In the genomic region with DNA sequence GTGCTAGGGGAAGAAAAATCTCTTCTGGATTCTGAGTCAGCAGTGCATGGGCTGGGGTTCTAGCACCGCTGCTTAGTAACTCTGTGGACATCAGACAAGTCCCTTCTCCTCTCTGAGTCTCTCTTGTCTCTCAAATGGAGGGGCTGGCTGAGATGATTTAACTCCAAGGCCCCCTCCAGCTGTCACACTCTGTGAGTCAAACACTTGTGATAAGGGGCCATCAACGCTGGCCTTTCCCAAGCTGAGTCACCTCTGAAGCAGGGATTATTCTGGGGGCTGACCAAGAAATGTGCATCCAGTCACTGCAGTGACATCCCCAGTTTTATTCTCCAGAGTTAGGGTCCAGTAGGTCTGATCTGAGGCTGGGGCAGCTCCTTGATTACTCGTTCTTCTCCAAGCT, we compare ENCODE assay signal across 16 cellular contexts.
DNase-seq lines count a peak whose midpoint lies in the region; ATAC-seq, FAIRE-seq and TF ChIP-seq lines count a peak whose summit lies in the region.
"Had no signal": no experiment of that assay in that cellular context is flagged by ENCODE, and none has a peak within 500 bp of the region (broad histone marks: within the 10 kb centered on the region; RNA-seq: fewer than 3 reads in every experiment).

No MANE protein-coding gene starts in this region.

- H4K20me1 ChIP-seq in GM12878 (ENCODE audit: control insufficient read depth, insufficient read depth) = no peaks in the 10 kb centered on the region

- H3K4me2 ChIP-seq in GM12878 (ENCODE audit: control insufficient read depth, insufficient read depth) = peak overlapping the region; percentile 31
- H3K4me2 ChIP-seq: A549 had no signal

- DNase-seq in activated naive CD8-positive, alpha-beta T cell treated with anti-CD3 and anti-CD28 coated beads, Interleukin-2, amount 50 U/mL, for 24 hours = no peak
- DNase-seq in activated naive CD8-positive, alpha-beta T cell treated with anti-CD3 and anti-CD28 coated beads for 36 hours = no peak
- DNase-seq in GM12878 (ENCODE audit: low read depth, low spot score) (no peak), body of pancreas (no peak), esophagus muscularis mucosa (ENCODE audit: extremely low spot score) (no peak), dermis blood vessel endothelial cell (no peak)
- DNase-seq: activated CD4-positive, alpha-beta T cell treated with anti-CD3 and anti-CD28 coated beads, Interleukin-2, amount 10 ng/mL, durations not matched to agents 7 days and 5 days; aorta; mammary epithelial cell; NCI-H2029; NCI-H774; SHP77 treated with DMSO at 0.1 percent for 48 hours had no signal

- no peak for TF ChIP-seq POLR2A in GM12878 (IDR thresholded peaks at IDR 0.05; ENCODE audit: low read depth, low read length)
- no peak for TF ChIP-seq POLR2A in body of pancreas (IDR thresholded peaks at IDR 0.05)
- no peak for TF ChIP-seq POLR2A in esophagus muscularis mucosa (IDR thresholded peaks at IDR 0.05; ENCODE audit: low read depth)

- 33% methylated on average over 3 of the region's 3 CpGs for WGBS in GM12878 (ENCODE audit: insufficient coverage, insufficient replicate concordance, low lambda C conversion rate, missing lambda C conversion rate)
- 70 to 78% methylated on average over 3 of the region's 3 CpGs for WGBS in body of pancreas, 2 donors
- 87% methylated on average over 3 of the region's 3 CpGs for WGBS in esophagus muscularis mucosa

- no peak for TF ChIP-seq RAD21 in GM12878 (IDR thresholded peaks at IDR 0.05; ENCODE audit: insufficient read depth, low read depth, low read length)

- H3K4me1 ChIP-seq in GM12878 (ENCODE audit: control insufficient read depth, insufficient read depth, low read length) (peaks cover 15% of the 10 kb centered on the region), body of pancreas (peaks cover 45% of the 10 kb centered on the region), esophagus muscularis mucosa (peaks cover 9 to 19% (median 15%) of the 10 kb centered on the region in 4 donors)
- H3K4me1 ChIP-seq: A549 had no signal

- no peaks in the 10 kb centered on the region for H3K27me3 Mint-ChIP-seq in activated naive CD8-positive, alpha-beta T cell treated with anti-CD3 and anti-CD28 coated beads, Interleukin-2, amount 50 U/mL, for 24 hours
- no peaks in the 10 kb centered on the region for H3K27me3 Mint-ChIP-seq in activated naive CD8-positive, alpha-beta T cell treated with anti-CD3 and anti-CD28 coated beads for 36 hours
- H3K27me3 Mint-ChIP-seq: activated CD4-positive, alpha-beta T cell treated with anti-CD3 and anti-CD28 coated beads, Interleukin-2, amount 10 ng/mL, durations not matched to agents 7 days and 5 days had no signal

- TF ChIP-seq CTCF in GM12878 (IDR thresholded peaks at IDR 0.05 in 2 of 3, conservative IDR thresholded peaks at IDR 0.05 in 1 of 3; ENCODE audit: control insufficient read depth in 2 of 3, extremely low read depth in 1 of 3, insufficient read depth in 1 of 3, low read depth in 3 of 3, low read length in 3 of 3) = no peak
- TF ChIP-seq CTCF in body of pancreas (IDR thresholded peaks at IDR 0.05) = no peak
- TF ChIP-seq CTCF in esophagus muscularis mucosa (IDR thresholded peaks at IDR 0.05) = no peak

- H3K36me3 Mint-ChIP-seq in activated naive CD8-positive, alpha-beta T cell treated with anti-CD3 and anti-CD28 coated beads, Interleukin-2, amount 50 U/mL, for 24 hours (ENCODE audit: low read depth) = no peaks in the 10 kb centered on the region
- no peaks in the 10 kb centered on the region for H3K36me3 Mint-ChIP-seq in activated naive CD8-positive, alpha-beta T cell treated with anti-CD3 and anti-CD28 coated beads for 36 hours

- peak; percentile 20 for ATAC-seq in activated naive CD8-positive, alpha-beta T cell treated with anti-CD3 and anti-CD28 coated beads, Interleukin-2, amount 50 U/mL, for 24 hours
- ATAC-seq in HG03460 (IDR thresholded peaks at IDR 0.05; ENCODE audit: unreplicated experiment) (peak; percentile 6), GM12878 (peak; percentile 26), body of pancreas (no peak), GM21360 (IDR thresholded peaks at IDR 0.05; ENCODE audit: unreplicated experiment) (no peak)
- ATAC-seq: A549 had no signal

- in situ Hi-C loops in GM12878 (cut with MboI) = no loop called here

- H3K4me3 Mint-ChIP-seq in activated naive CD8-positive, alpha-beta T cell treated with anti-CD3 and anti-CD28 coated beads, Interleukin-2, amount 50 U/mL, for 24 hours = no peak overlapping the region
- no peak overlapping the region for H3K4me3 Mint-ChIP-seq in activated naive CD8-positive, alpha-beta T cell treated with anti-CD3 and anti-CD28 coated beads for 36 hours
- H3K4me3 Mint-ChIP-seq: activated CD4-positive, alpha-beta T cell treated with anti-CD3 and anti-CD28 coated beads, Interleukin-2, amount 10 ng/mL, durations not matched to agents 7 days and 5 days; activated T-helper 1 cell treated with anti-CD3 and anti-CD28 coated beads, Interleukin-12 subunit alpha, Interleukin-12 subunit beta, Interleukin-2, Interleukin-4 antibody, amounts not matched to agents 30 ng/mL and 10 ng/mL and 1 ng/mL, durations not matched to agents 14 hours and 24 hours and 36 hours had no signal

- no peaks in the 10 kb centered on the region for H3K36me3 ChIP-seq in GM12878 (ENCODE audit: control insufficient read depth in 2 of 2, insufficient read depth in 2 of 2, low read length in 1 of 2)
- no peaks in the 10 kb centered on the region for H3K36me3 ChIP-seq in body of pancreas (replicated peaks in 1 of 2; ENCODE audit: insufficient read depth in 1 of 2, low read depth in 2 of 2)
- no peaks in the 10 kb centered on the region for H3K36me3 ChIP-seq in esophagus muscularis mucosa

- no peaks in the 10 kb centered on the region for H3K9me3 ChIP-seq in GM12878 (replicated peaks; ENCODE audit: control insufficient read depth, insufficient read depth, low read length)
- no peaks in the 10 kb centered on the region for H3K9me3 ChIP-seq in body of pancreas
- H3K9me3 ChIP-seq in esophagus muscularis mucosa = no peaks in the 10 kb centered on the region
- H3K9me3 ChIP-seq: A549 had no signal

- SMC1A ChIA-PET in GM12878 (lab: Charles Lee; ENCODE audit: uncharacterized antibody, unreplicated experiment) = interaction anchor here (0.7 to 3.6 kb wide), 12 partner anchors 9 to 466 kb away, joined by 3 to 11 read pairs (median 4); a partner anchor contains a TSS

- TF ChIP-seq EP300 in GM12878 (IDR thresholded peaks at IDR 0.05; ENCODE audit: borderline replicate concordance in 1 of 2, control insufficient read depth in 1 of 2, low read depth in 2 of 2, low read length in 2 of 2) = no peak
- no peak for TF ChIP-seq EP300 in esophagus muscularis mucosa (IDR thresholded peaks at IDR 0.05)

- peak overlapping the region; percentile 6; the same call in 1 of the 2 replicates for H2AFZ ChIP-seq in GM12878 (ENCODE audit: control insufficient read depth, low read depth, low read length)

- CTCF ChIA-PET in GM12878 (lab: Yijun Ruan, JAX) = interaction anchor here (0.8 to 2.6 kb wide), 4 partner anchors 11 to 467 kb away, joined by 3 to 8 read pairs (median 4); no protein-coding TSS in a partner anchor

- intact Hi-C loops in GM12878 (cut with micrococcal nuclease; ENCODE audit: unreplicated experiment) = loop anchor here (2.0 to 10.0 kb wide), 4 partner anchors 110 to 290 kb away; a partner anchor contains a TSS
- intact Hi-C loops in body of pancreas (cut with DNase I) = no loop called here
- intact Hi-C loops in esophagus muscularis mucosa (cut with DNase I) = no loop called here

- POLR2A ChIA-PET in GM12878 (lab: Charles Lee) = interaction anchor here (1.6 kb wide), 1 partner anchor 252 kb away, joined by 3 read pairs; no protein-coding TSS in a partner anchor

- H3K27ac ChIP-seq in GM12878 (ENCODE audit: control insufficient read depth, insufficient read depth) = peak overlapping the region; percentile 47
- H3K27ac ChIP-seq in body of pancreas = no peak overlapping the region
- H3K27ac ChIP-seq in esophagus muscularis mucosa (replicated peaks in 1 of 4) = no peak overlapping the region
- H3K27ac ChIP-seq: A549 had no signal

- RAD21 ChIA-PET in GM12878 (lab: Charles Lee; ENCODE audit: unreplicated experiment) = interaction anchor here (1.0 to 2.3 kb wide), 6 partner anchors 65 to 467 kb away, joined by 3 to 12 read pairs (median 5); a partner anchor contains a TSS

- H3K4me3 ChIP-seq in GM12878 (peak overlapping the region; percentile 31; the same call in 1 of the 2 replicates), body of pancreas (no peak overlapping the region), esophagus muscularis mucosa (no peak overlapping the region)
- H3K4me3 ChIP-seq: A549 had no signal

- no peak for FAIRE-seq in GM12878 (lab: Jason Lieb, UNC)
- FAIRE-seq: A549 had no signal

- BruUV-seq in GM12878 (replicated peaks; lab: Mats Ljungman, UMichigan) = no TSS peak

- no peak overlapping the region for H3K27ac Mint-ChIP-seq in activated naive CD8-positive, alpha-beta T cell treated with anti-CD3 and anti-CD28 coated beads, Interleukin-2, amount 50 U/mL, for 24 hours
- no peak overlapping the region for H3K27ac Mint-ChIP-seq in activated naive CD8-positive, alpha-beta T cell treated with anti-CD3 and anti-CD28 coated beads for 36 hours
- H3K27ac Mint-ChIP-seq: activated CD4-positive, alpha-beta T cell treated with anti-CD3 and anti-CD28 coated beads, Interleukin-2, amount 10 ng/mL, durations not matched to agents 7 days and 5 days had no signal

- no peak overlapping the region for H3K9ac ChIP-seq in GM12878 (ENCODE audit: control insufficient read depth, insufficient read depth, low read length)

- H3K9me3 Mint-ChIP-seq in activated naive CD8-positive, alpha-beta T cell treated with anti-CD3 and anti-CD28 coated beads, Interleukin-2, amount 50 U/mL, for 24 hours = no peaks in the 10 kb centered on the region
- H3K9me3 Mint-ChIP-seq in activated naive CD8-positive, alpha-beta T cell treated with anti-CD3 and anti-CD28 coated beads for 36 hours = no peaks in the 10 kb centered on the region
- H3K9me3 Mint-ChIP-seq: activated CD4-positive, alpha-beta T cell treated with anti-CD3 and anti-CD28 coated beads, Interleukin-2, amount 10 ng/mL, durations not matched to agents 7 days and 5 days; activated T-helper 1 cell treated with anti-CD3 and anti-CD28 coated beads, Interleukin-12 subunit alpha, Interleukin-12 subunit beta, Interleukin-2, Interleukin-4 antibody, amounts not matched to agents 30 ng/mL and 10 ng/mL and 1 ng/mL, durations not matched to agents 14 hours and 24 hours and 36 hours had no signal

- H3K27me3 ChIP-seq in GM12878 (replicated peaks in 1 of 2; ENCODE audit: control insufficient read depth in 2 of 2, insufficient read depth in 2 of 2, low read length in 1 of 2) (no peaks in the 10 kb centered on the region), body of pancreas (no peaks in the 10 kb centered on the region), esophagus muscularis mucosa (no peaks in the 10 kb centered on the region)

- peaks cover 6% of the 10 kb centered on the region for H3K4me1 Mint-ChIP-seq in activated naive CD8-positive, alpha-beta T cell treated with anti-CD3 and anti-CD28 coated beads, Interleukin-2, amount 50 U/mL, for 24 hours
- no peaks in the 10 kb centered on the region for H3K4me1 Mint-ChIP-seq in activated naive CD8-positive, alpha-beta T cell treated with anti-CD3 and anti-CD28 coated beads for 36 hours

- H3K79me2 ChIP-seq in GM12878 (ENCODE audit: control insufficient read depth, insufficient read depth, low read length) = no peaks in the 10 kb centered on the region

TF ChIP-seq in GM12878, 131 proteins besides CTCF, POLR2A, EP300 and RAD21 (continues in another document):
- no peak for TF ChIP-seq CEBPB (IDR thresholded peaks at IDR 0.05; ENCODE audit: borderline replicate concordance in 1 of 2, low read depth in 2 of 2, low read length in 2 of 2)

Comparison
In these comparisons a context has a peak if more than half of its experiments do, and no peak if none do; other contexts are left out.
1. ATAC-seq: peak in activated naive CD8-positive, alpha-beta T cell treated with anti-CD3 and anti-CD28 coated beads, Interleukin-2, amount 50 U/mL, for 24 hours (single experiment), HG03460 (single experiment) and GM12878 (single experiment); none in body of pancreas (single experiment) and GM21360 (single experiment).